Comparison of ENCODE assay signal across 10 cellular contexts in the genomic region with DNA sequence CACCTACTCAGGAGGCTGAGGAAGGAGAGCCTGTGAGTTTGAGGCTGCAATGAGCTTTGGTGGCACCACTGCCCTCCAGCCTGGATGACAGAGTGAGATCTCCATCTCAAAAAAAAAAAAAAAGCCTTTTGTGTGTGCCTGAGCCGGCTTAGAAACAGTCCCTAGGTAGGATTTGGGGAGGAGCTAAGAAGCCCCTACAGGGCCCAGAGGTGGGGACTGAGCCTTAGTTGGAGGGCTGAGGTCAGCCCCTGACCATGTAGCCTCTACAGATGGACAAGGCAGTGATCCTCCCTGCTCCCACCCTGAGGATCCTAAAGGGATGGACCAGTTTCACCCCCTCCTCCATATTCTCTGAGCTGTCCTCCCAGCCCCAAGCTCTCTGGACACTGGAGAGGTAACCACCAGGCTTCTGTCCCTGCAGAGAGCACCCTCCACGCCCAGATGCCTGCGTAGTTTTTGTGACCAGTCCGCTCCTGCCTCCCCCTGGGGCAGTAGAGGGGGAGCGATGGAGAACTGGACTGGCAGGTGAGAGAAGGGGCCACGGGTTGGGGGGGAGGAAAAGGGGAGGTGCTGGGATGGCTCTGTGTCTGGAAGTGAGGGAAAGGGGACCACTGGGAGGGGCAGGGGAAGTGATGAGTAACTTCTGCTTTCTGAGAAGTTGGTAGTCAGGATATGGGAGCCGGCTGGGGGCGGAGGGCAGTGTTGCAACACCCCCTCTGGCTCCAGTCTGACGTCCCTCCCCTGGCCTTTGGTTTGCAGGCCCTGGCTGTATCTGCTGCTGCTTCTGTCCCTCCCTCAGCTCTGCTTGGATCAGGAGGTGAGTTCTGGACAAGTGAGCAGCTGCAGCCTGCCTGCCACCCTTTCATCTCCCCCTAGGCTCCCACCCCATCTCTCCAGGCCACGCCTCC. TPM values are rescaled to one million over a fixed set of nuclear protein-coding genes. Genes with fewer than 3 reads are reported as not detected.
DNase-seq lines count a peak whose midpoint lies in the region; ATAC-seq and TF ChIP-seq lines count a peak whose summit lies in the region.
"Had no signal": no experiment of that assay in that cellular context is flagged by ENCODE, and none has a peak within 500 bp of the region (broad histone marks: within the 10 kb centered on the region; RNA-seq: fewer than 3 reads in every experiment).

No MANE protein-coding gene starts in this region.

- no peaks in the 10 kb centered on the region for H3K36me3 Mint-ChIP-seq in activated CD4-positive, alpha-beta T cell treated with anti-CD3 and anti-CD28 coated beads, Interleukin-2, amount 10 ng/mL, durations not matched to agents 7 days and 5 days (ENCODE audit: low read depth)
- no peaks in the 10 kb centered on the region for H3K36me3 Mint-ChIP-seq in activated T-helper 17 cell treated with anti-CD3 and anti-CD28 coated beads, Interleukin-2, amount 50 U/mL, for 72 hours (ENCODE audit: low read depth)

- H3K4me3 ChIP-seq in heart right ventricle (peak overlapping the region in 1 of 10 donors; percentile 26), prostate gland (no peak overlapping the region)
- H3K4me3 ChIP-seq: SK-N-MC had no signal

- ATAC-seq in activated T-helper 17 cell treated with anti-CD3 and anti-CD28 coated beads, Interleukin-2, amount 50 U/mL, for 72 hours (replicated peaks), result peak; percentile 15
- peak; percentile 41 to 67 (median 56) for ATAC-seq in heart right ventricle

- WGBS in heart right ventricle, 2 donors, result 41% methylated on average over 10 of the region's 10 CpGs
- WGBS in prostate gland, result 26% methylated on average over 10 of the region's 10 CpGs

- H3K9me3 Mint-ChIP-seq in activated CD4-positive, alpha-beta T cell treated with anti-CD3 and anti-CD28 coated beads, Interleukin-2, amount 10 ng/mL, durations not matched to agents 7 days and 5 days, result no peaks in the 10 kb centered on the region
- no peaks in the 10 kb centered on the region for H3K9me3 Mint-ChIP-seq in activated T-helper 17 cell treated with anti-CD3 and anti-CD28 coated beads, Interleukin-2, amount 50 U/mL, for 72 hours

- H3K27ac ChIP-seq in heart right ventricle (peak overlapping the region in 9 of 10 donors; percentile 25 to 94 (median 88)), prostate gland (peak overlapping the region; percentile 57 to 61)
- H3K27ac ChIP-seq: SK-N-MC had no signal

- peak; percentile 60 for TF ChIP-seq POLR2A in prostate gland (IDR thresholded peaks at IDR 0.05)

- H3K36me3 ChIP-seq in heart right ventricle (peaks cover 0 to 26% (median 0%) of the 10 kb centered on the region in 9 donors), prostate gland (no peaks in the 10 kb centered on the region)

- POLR2A ChIA-PET in activated CD4-positive, alpha-beta T cell treated with anti-CD3 and anti-CD28 coated beads, Interleukin-2, amount 10 ng/mL, durations not matched to agents 7 days and 5 days (lab: Charles Lee), result no interaction called here

- no peak for DNase-seq in activated CD4-positive, alpha-beta T cell treated with anti-CD3 and anti-CD28 coated beads, Interleukin-2, amount 10 ng/mL, durations not matched to agents 7 days and 5 days
- DNase-seq in activated CD4-positive, alpha-beta T cell treated with anti-CD3 and anti-CD28 coated beads, Interleukin-2, amount 50 U/mL, for 4 hours, result no peak
- DNase-seq in heart right ventricle (peak; percentile 79 to 82), prostate gland (ENCODE audit: low spot score) (peak; percentile 56), SW 1271 (lab: John Stamatoyannopoulos, UW) (no peak), NCI-H510A (lab: John Stamatoyannopoulos, UW) (no peak), putamen (ENCODE audit: low spot score) (no peak)

- TF ChIP-seq CTCF in heart right ventricle (IDR thresholded peaks at IDR 0.05) (no peak), prostate gland (IDR thresholded peaks at IDR 0.05) (no peak)

- H3K9me3 ChIP-seq in heart right ventricle (no peaks in the 10 kb centered on the region), prostate gland (no peaks in the 10 kb centered on the region)

- peaks cover 32% of the 10 kb centered on the region for H3K4me1 Mint-ChIP-seq in activated CD4-positive, alpha-beta T cell treated with anti-CD3 and anti-CD28 coated beads, Interleukin-2, amount 10 ng/mL, durations not matched to agents 7 days and 5 days
- H3K4me1 Mint-ChIP-seq in activated T-helper 17 cell treated with anti-CD3 and anti-CD28 coated beads, Interleukin-2, amount 50 U/mL, for 72 hours, result peaks cover 5% of the 10 kb centered on the region

- H3K27ac Mint-ChIP-seq in activated CD4-positive, alpha-beta T cell treated with anti-CD3 and anti-CD28 coated beads, Interleukin-2, amount 10 ng/mL, durations not matched to agents 7 days and 5 days, result peak overlapping the region; percentile 46
- H3K27ac Mint-ChIP-seq in activated T-helper 17 cell treated with anti-CD3 and anti-CD28 coated beads, Interleukin-2, amount 50 U/mL, for 72 hours, result peak overlapping the region; percentile 52

- H3K4me1 ChIP-seq in heart right ventricle, result peaks cover 14 to 59% (median 38%) of the 10 kb centered on the region in 9 donors
- H3K4me1 ChIP-seq in prostate gland (replicated peaks), result no peaks in the 10 kb centered on the region

- H3K27me3 Mint-ChIP-seq in activated CD4-positive, alpha-beta T cell treated with anti-CD3 and anti-CD28 coated beads, Interleukin-2, amount 10 ng/mL, durations not matched to agents 7 days and 5 days, result peaks cover 18% of the 10 kb centered on the region
- H3K27me3 Mint-ChIP-seq in activated T-helper 17 cell treated with anti-CD3 and anti-CD28 coated beads, Interleukin-2, amount 50 U/mL, for 72 hours, result no peaks in the 10 kb centered on the region

- CTCF ChIA-PET in activated CD4-positive, alpha-beta T cell treated with anti-CD3 and anti-CD28 coated beads, Interleukin-2, amount 10 ng/mL, durations not matched to agents 7 days and 5 days (lab: Charles Lee), result interaction anchor here (0.6 to 9.7 kb wide), 11 partner anchors 7 to 794 kb away, joined by 3 to 84 read pairs (median 4); no protein-coding TSS in a partner anchor

- no peak overlapping the region for H3K4me3 Mint-ChIP-seq in activated CD4-positive, alpha-beta T cell treated with anti-CD3 and anti-CD28 coated beads, Interleukin-2, amount 10 ng/mL, durations not matched to agents 7 days and 5 days
- no peak overlapping the region for H3K4me3 Mint-ChIP-seq in activated T-helper 17 cell treated with anti-CD3 and anti-CD28 coated beads, Interleukin-2, amount 50 U/mL, for 72 hours

- intact Hi-C loops in heart right ventricle (cut with DNase I), result loop anchor here in 3 of 10 donors (10.0 kb wide), 2 partner anchors 253 to 263 kb away; a partner anchor contains a TSS
- intact Hi-C loops in prostate gland (cut with DNase I), result loop anchor here (5.0 to 10.0 kb wide), 2 partner anchors 85 to 187 kb away; a partner anchor contains a TSS

- H3K27me3 ChIP-seq in heart right ventricle, result no peaks in the 10 kb centered on the region
- H3K27me3 ChIP-seq in prostate gland (replicated peaks; ENCODE audit: insufficient read depth), result no peaks in the 10 kb centered on the region

RNA-seq across cellular contexts. Expression of a gene that starts 2.8 kb away (rescaled TPM):
- total RNA-seq in activated CD4-positive, alpha-beta T cell treated with anti-CD3 and anti-CD28 coated beads, Interleukin-2, amount 10 ng/mL, durations not matched to agents 7 days and 5 days, result under 1 TPM; 0.06 to 0.15 TPM
- total RNA-seq in activated T-helper 17 cell treated with anti-CD3 and anti-CD28 coated beads, Interleukin-2, amount 50 U/mL, for 72 hours, result under 1 TPM; 0.29 to 0.37 TPM
- 10 to 100 TPM; 22.2 to 86.5 (median 40.7) TPM for total RNA-seq in heart right ventricle
- 10 to 100 TPM; 46.6 to 71.4 TPM for polyA plus RNA-seq in heart right ventricle
- 1 to 10 TPM; 3.7 to 9.7 TPM for total RNA-seq in prostate gland

RNA-seq across cellular contexts. Expression of a gene that starts 27.4 kb away (rescaled TPM):
- 100 to 1,000 TPM; 260 to 311 TPM for total RNA-seq in activated CD4-positive, alpha-beta T cell treated with anti-CD3 and anti-CD28 coated beads, Interleukin-2, amount 10 ng/mL, durations not matched to agents 7 days and 5 days
- total RNA-seq in activated T-helper 17 cell treated with anti-CD3 and anti-CD28 coated beads, Interleukin-2, amount 50 U/mL, for 72 hours, result 100 to 1,000 TPM; 235 to 351 TPM
- total RNA-seq in heart right ventricle (100 to 1,000 TPM in 8 of 10 donors, 10 to 100 TPM in 2; 76.4 to 155 (median 122) TPM), prostate gland (100 to 1,000 TPM; 161 to 168 TPM)
- 10 to 100 TPM; 54.3 to 77.7 TPM for polyA plus RNA-seq in heart right ventricle

RNA-seq across cellular contexts. Expression of a gene that starts 36.5 kb away (rescaled TPM):
- total RNA-seq in activated CD4-positive, alpha-beta T cell treated with anti-CD3 and anti-CD28 coated beads, Interleukin-2, amount 10 ng/mL, durations not matched to agents 7 days and 5 days, result under 1 TPM in 1 of 2 experiments, not detected in 1; 0.64 TPM
- 1 to 10 TPM in 1 of 2 donors, not detected in 1; 1.2 TPM for total RNA-seq in activated T-helper 17 cell treated with anti-CD3 and anti-CD28 coated beads, Interleukin-2, amount 50 U/mL, for 72 hours
- total RNA-seq in heart right ventricle (under 1 TPM in 2 of 10 donors, not detected in 8; 0.46 to 0.60 TPM), prostate gland (not detected)
- polyA plus RNA-seq in heart right ventricle, result not detected
- total RNA-seq: CD4-positive, CD25-positive, alpha-beta regulatory T cell had no signal

RNA-seq across cellular contexts. Expression of a gene that starts 44.1 kb away (rescaled TPM):
- total RNA-seq in activated CD4-positive, alpha-beta T cell treated with anti-CD3 and anti-CD28 coated beads, Interleukin-2, amount 10 ng/mL, durations not matched to agents 7 days and 5 days, result 1 to 10 TPM in 1 of 2 experiments, under 1 TPM in 1; 0.87 to 1.2 TPM
- 1 to 10 TPM; 1.1 to 2.0 TPM for total RNA-seq in activated T-helper 17 cell treated with anti-CD3 and anti-CD28 coated beads, Interleukin-2, amount 50 U/mL, for 72 hours
- 10 to 100 TPM in 8 of 10 donors, 1 to 10 TPM in 2; 5.8 to 26.3 (median 12.8) TPM for total RNA-seq in heart right ventricle
- 10 to 100 TPM; 24.7 to 28.2 TPM for polyA plus RNA-seq in heart right ventricle
- 10 to 100 TPM in 1 of 2 donors, 1 to 10 TPM in 1; 4.7 to 12.3 TPM for total RNA-seq in prostate gland

Comparison
In these comparisons a context has a peak if more than half of its experiments do, and no peak if none do; other contexts are left out.
1. DNase-seq: peak in heart right ventricle (2 of 2) and prostate gland (single experiment); none in activated CD4-positive, alpha-beta T cell treated with anti-CD3 and anti-CD28 coated beads, Interleukin-2, amount 10 ng/mL, durations not matched to agents 7 days and 5 days (single experiment), activated CD4-positive, alpha-beta T cell treated with anti-CD3 and anti-CD28 coated beads, Interleukin-2, amount 50 U/mL, for 4 hours (0 of 2), SW 1271 (0 of 2), NCI-H510A (single experiment) and putamen (single experiment).